ENCODE assay signal across 27 cellular contexts in genomic region chr9:135849186-135849585, GRCh38.
"Had no signal": no experiment of that assay in that cellular context is flagged by ENCODE, and none has a peak within 500 bp of the region (broad histone marks: within the 10 kb centered on the region; RNA-seq: fewer than 3 reads in every experiment).

No MANE protein-coding gene starts in this region.

- H3K36me3 ChIP-seq: brain microvascular endothelial cell, cardiac muscle cell had no signal

- H3K4me3 Mint-ChIP-seq: activated B cell treated with CpG ODN at 0.5 μM for 24 hours; activated CD4-positive, alpha-beta T cell treated with anti-CD3 and anti-CD28 coated beads, Interleukin-2, amount 10 ng/mL, durations not matched to agents 24 days and 14 days; activated CD8-positive, alpha-beta memory T cell treated with anti-CD3 and anti-CD28 coated beads, Interleukin-2, amount 10 ng/mL, durations not matched to agents 7 days and 5 days; activated naive CD4-positive, alpha-beta T cell treated with anti-CD3 and anti-CD28 coated beads for 36 hours; activated naive CD8-positive, alpha-beta T cell; activated T-cell treated with anti-CD3 and anti-CD28 coated beads, Interleukin-2, amount 50 U/mL, for 24 hours; T-helper 1 cell treated with Interleukin-12 subunit alpha and Interleukin-12 subunit beta and Interleukin-4 antibody, amounts not matched to agents 30 μg/mL and 1 μg/mL, for 36 hours had no signal

- DNase-seq: activated B cell treated with CpG ODN at 0.5 μM for 24 hours; activated CD4-positive, alpha-beta T cell treated with anti-CD3 and anti-CD28 coated beads for 1 hour; activated CD4-positive, alpha-beta T cell treated with anti-CD3 and anti-CD28 coated beads, Interleukin-2, amount 10 ng/mL, durations not matched to agents 24 days and 14 days; activated CD4-positive, alpha-beta T cell treated with anti-CD3 and anti-CD28 coated beads, Interleukin-2, amount 50 U/mL, for 48 hours; activated CD8-positive, alpha-beta memory T cell treated with anti-CD3 and anti-CD28 coated beads, Interleukin-2, amount 10 ng/mL, durations not matched to agents 7 days and 5 days; activated gamma-delta T cell; activated naive CD4-positive, alpha-beta T cell treated with anti-CD3 and anti-CD28 coated beads for 36 hours; activated T-cell treated with anti-CD3 and anti-CD28 coated beads, Interleukin-2, amount 50 U/mL, for 24 hours; amygdala; brain microvascular endothelial cell; Kasumi-1; NCI-H1048; NCI-H146; NCI-H187 treated with DMSO at 0.1 percent for 48 hours; NCI-H2081 treated with DMSO at 0.1 percent for 48 hours; NCI-H446; NCI-H524 treated with DMSO at 0.1 percent for 48 hours; NCI-H748 treated with DMSO at 0.1 percent for 48 hours; NK-92 treated with Interleukin-12 subunit alpha and Interleukin-12 subunit beta, amount 100 ng/mL, for 24 hours; PC-3; SHP77 treated with DMSO at 0.1 percent for 48 hours; T-helper 9 cell had no signal

- H3K27me3 Mint-ChIP-seq: activated B cell treated with CpG ODN at 0.5 μM for 24 hours; activated CD4-positive, alpha-beta T cell treated with anti-CD3 and anti-CD28 coated beads, Interleukin-2, amount 10 ng/mL, durations not matched to agents 24 days and 14 days; activated CD8-positive, alpha-beta memory T cell treated with anti-CD3 and anti-CD28 coated beads, Interleukin-2, amount 10 ng/mL, durations not matched to agents 7 days and 5 days; activated naive CD8-positive, alpha-beta T cell; activated T-cell treated with anti-CD3 and anti-CD28 coated beads, Interleukin-2, amount 50 U/mL, for 24 hours; activated T-helper 17 cell treated with anti-CD3 and anti-CD28 coated beads, Interleukin-2, amount 50 U/mL, for 72 hours had no signal

- H3K27ac ChIP-seq: brain microvascular endothelial cell, cardiac muscle cell had no signal

- H3K4me1 Mint-ChIP-seq: activated B cell treated with CpG ODN at 0.5 μM for 24 hours; activated CD8-positive, alpha-beta memory T cell treated with anti-CD3 and anti-CD28 coated beads, Interleukin-2, amount 10 ng/mL, durations not matched to agents 7 days and 5 days had no signal

- H3K4me3 ChIP-seq: cardiac muscle cell, K562 had no signal

- H3K27me3 ChIP-seq: brain microvascular endothelial cell, cardiac muscle cell had no signal

- H3K27ac Mint-ChIP-seq: activated B cell treated with CpG ODN at 0.5 μM for 24 hours; activated CD4-positive, alpha-beta T cell treated with anti-CD3 and anti-CD28 coated beads, Interleukin-2, amount 10 ng/mL, durations not matched to agents 24 days and 14 days; activated CD8-positive, alpha-beta memory T cell treated with anti-CD3 and anti-CD28 coated beads, Interleukin-2, amount 10 ng/mL, durations not matched to agents 7 days and 5 days; activated naive CD4-positive, alpha-beta T cell treated with anti-CD3 and anti-CD28 coated beads for 36 hours; activated naive CD8-positive, alpha-beta T cell; activated T-helper 17 cell treated with anti-CD3 and anti-CD28 coated beads, Interleukin-2, amount 50 U/mL, for 72 hours; T-helper 1 cell treated with Interleukin-12 subunit alpha and Interleukin-12 subunit beta and Interleukin-4 antibody, amounts not matched to agents 30 μg/mL and 1 μg/mL, for 36 hours had no signal

- ATAC-seq: activated CD8-positive, alpha-beta memory T cell treated with anti-CD3 and anti-CD28 coated beads, Interleukin-2, amount 10 ng/mL, durations not matched to agents 7 days and 5 days; activated T-helper 17 cell treated with anti-CD3 and anti-CD28 coated beads, Interleukin-2, amount 50 U/mL, for 72 hours; PC-3 had no signal
